ENCODE assay signal across 9 cellular contexts in the genomic region with DNA sequence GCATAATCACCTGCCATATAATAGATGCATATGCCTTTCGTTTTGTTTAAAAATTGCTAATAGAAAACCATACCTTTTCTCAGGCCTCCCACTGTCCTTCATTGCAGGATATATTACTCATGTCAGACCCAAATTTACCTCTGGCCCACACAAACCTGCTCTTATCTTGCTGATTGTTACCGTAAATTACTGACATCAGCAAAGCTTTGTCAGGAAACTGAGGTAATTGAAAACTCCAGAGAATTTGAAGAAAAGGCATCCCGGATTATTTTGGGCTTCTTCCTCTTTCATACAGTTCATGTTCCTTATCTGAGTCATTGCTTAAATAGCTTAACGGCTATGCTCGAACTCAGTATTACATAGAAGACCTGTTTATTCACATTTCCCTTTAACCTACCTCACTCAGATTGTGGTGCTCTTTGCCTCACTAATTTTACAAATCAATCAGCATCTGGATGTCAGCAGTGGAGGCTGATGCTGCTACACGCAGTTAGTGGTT.
DNase-seq lines count a peak whose midpoint lies in the region; ATAC-seq and TF ChIP-seq lines count a peak whose summit lies in the region.
"Had no signal": no experiment of that assay in that cellular context is flagged by ENCODE, and none has a peak within 500 bp of the region (broad histone marks: within the 10 kb centered on the region; RNA-seq: fewer than 3 reads in every experiment).

No MANE protein-coding gene starts in this region.

- ATAC-seq in GM21423 (IDR thresholded peaks at IDR 0.05; ENCODE audit: unreplicated experiment) (peak; percentile 55), HG03469 (IDR thresholded peaks at IDR 0.05; ENCODE audit: unreplicated experiment) (peak; percentile 69)

- POLR2A ChIA-PET in HEK293T (lab: Yijun Ruan, JAX), result no interaction called here

- H3K4me3 ChIP-seq in GM12865 (ENCODE audit: low read depth, low read length), result no peak overlapping the region

- TF ChIP-seq CTCF in GM12865 (IDR thresholded peaks at IDR 0.05; ENCODE audit: insufficient read depth, low read depth, low read length, missing control alignments), result no peak

- DNase-seq in GM12865 (ENCODE audit: low read depth) (peak; percentile 42), astrocyte of the hippocampus (ENCODE audit: low read depth, low spot score) (peak; percentile 34), HEK293T (ENCODE audit: extremely low spot score) (no peak), DMS153 treated with DMSO at 0.1 percent for 48 hours (lab: John Stamatoyannopoulos, UW; ENCODE audit: unreplicated experiment) (no peak), SW480 (ENCODE audit: low spot score) (no peak)
- no peak for DNase-seq in stimulated activated CD4-positive, alpha-beta T cell treated with anti-CD3 and anti-CD28 coated beads, Interleukin-4, amount 100 ng/mL, for 1 hour
- DNase-seq: NCI-H226 had no signal

- CTCF ChIA-PET in HEK293T (lab: Yijun Ruan, JAX), result no interaction called here

TF ChIP-seq in HEK293T, 16 proteins besides CTCF, POLR2A, EP300 and RAD21:
- TF ChIP-seq LEF1 (IDR thresholded peaks at IDR 0.05; ENCODE audit: borderline replicate concordance), result no peak
- TF ChIP-seq L3MBTL2 (conservative IDR thresholded peaks at IDR 0.05), result no peak

Comparison
In these comparisons a context has a peak if more than half of its experiments do, and no peak if none do; other contexts are left out.
1. DNase-seq: peak in GM12865 (single experiment) and astrocyte of the hippocampus (single experiment); none in HEK293T (single experiment), DMS153 treated with DMSO at 0.1 percent for 48 hours (single experiment), stimulated activated CD4-positive, alpha-beta T cell treated with anti-CD3 and anti-CD28 coated beads, Interleukin-4, amount 100 ng/mL, for 1 hour (single experiment) and SW480 (single experiment).